Comparison of ENCODE assay signal across 14 cellular contexts in genomic region chr13:99985243-99985874, GRCh38. TPM values are rescaled to one million over a fixed set of nuclear protein-coding genes. Genes with fewer than 3 reads are reported as not detected.
DNase-seq lines count a peak whose midpoint lies in the region; ATAC-seq, FAIRE-seq and TF ChIP-seq lines count a peak whose summit lies in the region.
"Had no signal": no experiment of that assay in that cellular context is flagged by ENCODE, and none has a peak within 500 bp of the region (broad histone marks: within the 10 kb centered on the region; RNA-seq: fewer than 3 reads in every experiment).

No MANE protein-coding gene starts in this region.

- no peak overlapping the region for H3K56ac ChIP-seq in H9 (ENCODE audit: insufficient read length, low read depth, low read length)

- DNase-seq in Caco-2 (peak in 1 of 2 experiments; percentile 52), H9 (peak; percentile 65), astrocyte (ENCODE audit: low read depth) (no peak), right atrium auricular region (ENCODE audit: low spot score) (no peak)
- DNase-seq: activated T-cell treated with anti-CD3 and anti-CD28 coated beads, Interleukin-2, amount 50 U/mL, for 4 hours; NCI-H446 treated with DMSO at 0.1 percent for 48 hours had no signal

- peaks cover 3% of the 10 kb centered on the region for H3K79me1 ChIP-seq in H9 (ENCODE audit: insufficient read depth, low read depth, low read length, poor library complexity, severe bottlenecking)

- WGBS in H9 (ENCODE audit: extremely low coverage, insufficient read length, low lambda C conversion rate) = no CpG with 5 or more reads among the region's 55 CpGs

- BruUV-seq in Caco-2 (replicated peaks; lab: Mats Ljungman, UMichigan) = no TSS peak

- H3K27me3 Mint-ChIP-seq in Caco-2 (ENCODE audit: insufficient read depth, unreplicated experiment) = peaks cover 33% of the 10 kb centered on the region
- H3K27me3 Mint-ChIP-seq in H9 (ENCODE audit: low read depth) = peaks cover 55% of the 10 kb centered on the region
- peaks cover 67% of the 10 kb centered on the region for H3K27me3 Mint-ChIP-seq in astrocyte (ENCODE audit: low read depth, unreplicated experiment)

- H4K8ac ChIP-seq in H9 (replicated peaks; ENCODE audit: insufficient read length, low read depth, low read length) = no peak overlapping the region

- peaks cover 25% of the 10 kb centered on the region for H3K79me2 ChIP-seq in H9 (ENCODE audit: insufficient read depth, low read length)
- peaks cover 57% of the 10 kb centered on the region for H3K79me2 ChIP-seq in astrocyte (ENCODE audit: insufficient read depth, low read length)

- H3K27me3 ChIP-seq in Caco-2 (replicated peaks; ENCODE audit: control insufficient read depth, insufficient read depth, low read length) (peaks cover 16% of the 10 kb centered on the region), H9 (ENCODE audit: insufficient read depth, low read length) (peaks cover 21% of the 10 kb centered on the region; the same call in 1 of the 2 replicates), astrocyte (ENCODE audit: insufficient read depth, low read length) (peaks cover 45% of the 10 kb centered on the region), right atrium auricular region (peaks cover 70 to 86% of the 10 kb centered on the region in 2 donors)

- peaks cover 44% of the 10 kb centered on the region for H3K23me2 ChIP-seq in H9 (ENCODE audit: insufficient read length, low read depth, low read length, poor library complexity, severe bottlenecking)

- peak overlapping the region; percentile 30 for H3K4me3 ChIP-seq in Caco-2 (ENCODE audit: low read depth, low read length)
- peak overlapping the region; percentile 73 for H3K4me3 ChIP-seq in astrocyte (ENCODE audit: insufficient read depth, low read depth, low read length)
- H3K4me3 ChIP-seq in iPS-18c (ENCODE audit: insufficient read depth, low read depth, low read length) = peak overlapping the region; percentile 91
- no peak overlapping the region for H3K4me3 ChIP-seq in right atrium auricular region
- H3K4me3 ChIP-seq: cardiac muscle cell, skin epidermis, thoracic aorta had no signal

- H3K18ac ChIP-seq in H9 (ENCODE audit: insufficient read length, low read depth, low read length) = no peak overlapping the region

- H3K4me3 Mint-ChIP-seq in Caco-2 (ENCODE audit: unreplicated experiment) = peak overlapping the region; percentile 64
- H3K4me3 Mint-ChIP-seq in H9 = peak overlapping the region; percentile 94 to 98
- no peak overlapping the region for H3K4me3 Mint-ChIP-seq in astrocyte (ENCODE audit: unreplicated experiment)

- H3K4me2 ChIP-seq in H9 (ENCODE audit: insufficient read depth, insufficient read length, low read length) = peak overlapping the region; percentile 86
- H3K4me2 ChIP-seq in astrocyte (ENCODE audit: low read length) = peak overlapping the region; percentile 81

- H3K4ac ChIP-seq in H9 (ENCODE audit: low read depth, low read length) = no peak overlapping the region

- H3K9me3 Mint-ChIP-seq in Caco-2 (ENCODE audit: unreplicated experiment) (no peaks in the 10 kb centered on the region), H9 (peaks cover 25 to 26% of the 10 kb centered on the region in 2 experiments), astrocyte (ENCODE audit: unreplicated experiment) (peaks cover 18% of the 10 kb centered on the region)
- H3K9me3 Mint-ChIP-seq: activated T-cell treated with anti-CD3 and anti-CD28 coated beads, Interleukin-2, amount 50 U/mL, for 4 hours had no signal

- H2BK5ac ChIP-seq in H9 (ENCODE audit: insufficient read length, low read length) = no peak overlapping the region

- H3K9me3 ChIP-seq in Caco-2 (no peaks in the 10 kb centered on the region), H9 (ENCODE audit: control insufficient read depth, low read depth, low read length) (no peaks in the 10 kb centered on the region), astrocyte (ENCODE audit: insufficient read depth, low read depth, low read length) (no peaks in the 10 kb centered on the region), iPS-18c (ENCODE audit: control insufficient read depth, insufficient read depth, low read length) (peaks cover 5% of the 10 kb centered on the region), right atrium auricular region (no peaks in the 10 kb centered on the region)
- H3K9me3 ChIP-seq: thoracic aorta had no signal

- H3K4me1 Mint-ChIP-seq in Caco-2 (ENCODE audit: low read depth, unreplicated experiment) (peaks cover 9% of the 10 kb centered on the region), H9 (peaks cover 40 to 50% of the 10 kb centered on the region in 2 experiments), astrocyte (ENCODE audit: low read depth, unreplicated experiment) (peaks cover 4% of the 10 kb centered on the region)

- H3K14ac ChIP-seq in H9 (ENCODE audit: insufficient read depth, low read length) = no peak overlapping the region

- H3K4me1 ChIP-seq in Caco-2 (peaks cover 24% of the 10 kb centered on the region), H9 (ENCODE audit: insufficient read depth, low read length) (no peaks in the 10 kb centered on the region; the same call in none of the 2 replicates), astrocyte (ENCODE audit: insufficient read depth, low read length) (peaks cover 9% of the 10 kb centered on the region), right atrium auricular region (peaks cover 0 to 45% of the 10 kb centered on the region in 2 donors)

- H2BK20ac ChIP-seq in H9 (ENCODE audit: low read depth, low read length, poor library complexity, severe bottlenecking) = no peak overlapping the region

- no peak for FAIRE-seq in astrocyte (lab: Jason Lieb, UNC)
- FAIRE-seq: GM12891 had no signal

- H2BK120ac ChIP-seq in H9 (ENCODE audit: low read depth, low read length, poor library complexity, severe bottlenecking) = no peak overlapping the region

- intact Hi-C loops in Caco-2 (cut with micrococcal nuclease; ENCODE audit: unreplicated experiment) = no loop called here

- POLR2A ChIA-PET in Caco-2 (lab: Charles Lee) = interaction anchor here (0.6 kb wide), 1 partner anchor 67 kb away, joined by 5 read pairs; no protein-coding TSS in a partner anchor

- no peak overlapping the region for H3T11ph ChIP-seq in H9 (ENCODE audit: low read length)

- ATAC-seq in HG03045 (IDR thresholded peaks at IDR 0.05; ENCODE audit: unreplicated experiment) (no peak), HG02610 (IDR thresholded peaks at IDR 0.05; ENCODE audit: unreplicated experiment) (no peak)
- ATAC-seq: activated T-cell treated with anti-CD3 and anti-CD28 coated beads, Interleukin-2, amount 50 U/mL, for 4 hours had no signal

- H3K36me3 ChIP-seq in Caco-2 (ENCODE audit: control insufficient read depth, insufficient read depth, low read length) (no peaks in the 10 kb centered on the region), astrocyte (ENCODE audit: insufficient read depth, low read length) (no peaks in the 10 kb centered on the region), right atrium auricular region (no peaks in the 10 kb centered on the region)
- H3K36me3 ChIP-seq: cardiac muscle cell, thoracic aorta had no signal

- no peak overlapping the region for H4K91ac ChIP-seq in H9 (ENCODE audit: insufficient read length, low read depth, low read length)

- H2AFZ ChIP-seq in H9 (ENCODE audit: low read length) = no peak overlapping the region
- no peak overlapping the region for H2AFZ ChIP-seq in astrocyte (ENCODE audit: low read depth, low read length)

- no peak overlapping the region for H3K23ac ChIP-seq in H9 (ENCODE audit: insufficient read length, low read depth, low read length)

- no peak for TF ChIP-seq CTCF in Caco-2 (IDR thresholded peaks at IDR 0.05; ENCODE audit: insufficient read depth in 1 of 2, low read depth in 1 of 2, low read length in 1 of 2, severe bottlenecking in 1 of 2, unreplicated experiment in 1 of 2)
- no peak for TF ChIP-seq CTCF in H9 (conservative IDR thresholded peaks at IDR 0.05)
- no peak for TF ChIP-seq CTCF in astrocyte (IDR thresholded peaks at IDR 0.05; ENCODE audit: insufficient read depth, low read depth, low read length)
- no peak for TF ChIP-seq CTCF in right atrium auricular region (IDR thresholded peaks at IDR 0.05)

- H4K20me1 ChIP-seq in H9 (ENCODE audit: control insufficient read depth, insufficient read depth, insufficient read length) = no peaks in the 10 kb centered on the region
- H4K20me1 ChIP-seq in astrocyte (ENCODE audit: insufficient read depth, low read length) = peaks cover 25% of the 10 kb centered on the region

- H3K27ac ChIP-seq in H9 (ENCODE audit: insufficient read length, low read depth, low read length) = no peak overlapping the region
- H3K27ac ChIP-seq in astrocyte (ENCODE audit: low read depth, low read length) = peak overlapping the region; percentile 68
- H3K27ac ChIP-seq in right atrium auricular region = no peak overlapping the region
- H3K27ac ChIP-seq: cardiac muscle cell, KMS-11, skin epidermis, thoracic aorta had no signal

- no peak overlapping the region for H2AK5ac ChIP-seq in H9 (ENCODE audit: insufficient read length, low read length)

- CTCF ChIA-PET in Caco-2 (lab: Charles Lee) = interaction anchor here (0.6 kb wide), 1 partner anchor 127 kb away, joined by 9 read pairs; no protein-coding TSS in a partner anchor

- H3K27ac Mint-ChIP-seq in Caco-2 (ENCODE audit: unreplicated experiment) = no peak overlapping the region
- H3K27ac Mint-ChIP-seq in H9 = peak overlapping the region in 1 of 3 experiments; percentile 76; a peak in 3 of 7 replicates
- no peak overlapping the region for H3K27ac Mint-ChIP-seq in astrocyte (ENCODE audit: unreplicated experiment)

- no peak overlapping the region for H2BK15ac ChIP-seq in H9 (ENCODE audit: low read depth, low read length)

- no peak overlapping the region for H3K9ac ChIP-seq in H9 (ENCODE audit: extremely low read depth, insufficient read length, low read length)
- H3K9ac ChIP-seq in astrocyte (ENCODE audit: low read length) = peak overlapping the region; percentile 87
- H3K9ac ChIP-seq: KMS-11 had no signal

- no peak overlapping the region for H2BK12ac ChIP-seq in H9 (ENCODE audit: insufficient read length, low read depth, low read length)

- no peak overlapping the region for H4K5ac ChIP-seq in H9 (ENCODE audit: insufficient read length, low read depth, low read length)

- H3K36me3 Mint-ChIP-seq in Caco-2 (ENCODE audit: insufficient read depth, unreplicated experiment) (no peaks in the 10 kb centered on the region), H9 (ENCODE audit: insufficient read depth in 1 of 3, low read depth in 3 of 3) (peaks cover 38 to 48% (median 47%) of the 10 kb centered on the region in 3 experiments), astrocyte (ENCODE audit: low read depth, unreplicated experiment) (no peaks in the 10 kb centered on the region)

RNA-seq across cellular contexts. Expression of gene ZIC2, which starts 3.8 kb away (rescaled TPM):
- total RNA-seq in Caco-2 (2022) = 1.3 and 1.9 TPM in 2 replicates
- 426 and 454 TPM in 2 replicates for total RNA-seq in H9 (2021)
- total RNA-seq in astrocyte = 0.60 and 1.8 TPM in 2 replicates
- under 1 TPM in 1 of 2 donors, not detected in 1; 0.08 TPM for total RNA-seq in right atrium auricular region
- total RNA-seq: thoracic aorta had no signal

RNA-seq across cellular contexts. Expression of gene ZIC5, which starts 13.8 kb away (rescaled TPM):
- total RNA-seq in Caco-2 (2022) (0.49 and 0.66 TPM in 2 replicates), H9 (2021) (51.9 and 52.6 TPM in 2 replicates), astrocyte (0.17 and 0.27 TPM in 2 replicates), right atrium auricular region (not detected)
- total RNA-seq: activated T-cell treated with anti-CD3 and anti-CD28 coated beads, Interleukin-2, amount 50 U/mL, for 4 hours; thoracic aorta had no signal

Comparison
In these comparisons a context has a peak if more than half of its experiments do, and no peak if none do; other contexts are left out.
1. H3K4me3 ChIP-seq: peak in Caco-2 (single experiment), astrocyte (single experiment) and iPS-18c (single experiment); none in right atrium auricular region (0 of 2).
2. RNA of gene ZIC2, which starts 3.8 kb away (total RNA-seq): 426 to 454 TPM in H9; 0.60 to 1.8 TPM in astrocyte, 1.3 to 1.9 TPM in Caco-2 and 0.08 TPM in right atrium auricular region; every median in the first group is over 100 times any median in the second.
3. RNA of gene ZIC5, which starts 13.8 kb away (total RNA-seq): 51.9 to 52.6 TPM in H9; 0.49 to 0.66 TPM in Caco-2, 0.17 to 0.27 TPM in astrocyte and not detected in right atrium auricular region; every median in the first group is over 10 times any median in the second.